9 cellular contexts compared by ENCODE assay signal in the genomic region with DNA sequence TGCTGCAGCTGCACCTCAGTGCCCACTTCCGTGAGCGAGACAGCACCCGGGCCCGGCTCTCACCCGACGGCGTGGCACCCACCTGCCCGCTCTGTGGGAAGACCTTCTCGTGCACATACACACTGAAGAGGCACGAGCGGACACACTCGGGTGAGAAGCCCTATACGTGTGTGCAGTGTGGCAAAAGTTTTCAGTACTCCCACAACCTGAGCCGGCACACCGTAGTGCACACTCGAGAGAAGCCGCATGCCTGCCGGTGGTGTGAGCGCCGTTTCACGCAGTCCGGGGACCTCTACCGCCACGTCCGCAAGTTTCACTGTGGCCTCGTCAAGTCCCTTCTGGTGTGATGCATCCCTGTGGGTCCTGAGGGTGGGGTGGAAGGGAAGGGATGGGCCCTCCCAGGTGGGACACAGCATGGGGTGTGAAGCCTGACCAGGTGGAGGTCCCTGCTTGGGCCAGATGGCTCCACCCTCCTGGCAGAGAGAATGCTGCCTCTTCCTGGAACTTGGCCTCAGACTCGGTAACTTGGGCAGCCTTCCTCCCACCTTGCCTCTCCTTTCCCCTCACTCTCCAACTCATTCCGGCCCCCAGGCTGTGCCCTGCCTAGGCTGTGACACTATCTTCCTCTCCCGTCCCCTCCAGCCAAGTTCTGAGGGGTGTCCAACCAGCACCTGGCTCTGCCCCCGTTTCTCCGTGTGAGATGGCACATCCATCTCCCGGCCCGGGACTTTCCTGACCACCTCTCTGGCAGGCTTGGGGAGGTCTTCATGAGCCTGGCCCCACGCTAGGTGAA. TPM values are rescaled to one million over a fixed set of nuclear protein-coding genes. Genes with fewer than 3 reads are reported as not detected.
A peak's percentile ranks its signal among the peaks of the same experiment; 100 is the strongest.
DNase-seq lines count a peak whose midpoint lies in the region; ATAC-seq and TF ChIP-seq lines count a peak whose summit lies in the region.
"Had no signal": no experiment of that assay in that cellular context is flagged by ENCODE, and none has a peak within 500 bp of the region (broad histone marks: within the 10 kb centered on the region; RNA-seq: fewer than 3 reads in every experiment).

No MANE protein-coding gene starts in this region.

- no peak for DNase-seq in stimulated activated naive CD8-positive, alpha-beta T cell treated with anti-CD3 and anti-CD28 coated beads, Interleukin-15, Interleukin-2, amounts not matched to agents 100 U/mL and 50 U/mL, for 24 hours
- DNase-seq in activated CD4-positive, alpha-beta memory T cell treated with anti-CD3 and anti-CD28 coated beads for 36 hours, result no peak
- no peak for DNase-seq in mesothelial cell of epicardium (ENCODE audit: low spot score in 2 of 2, unreplicated experiment in 2 of 2)
- no peak for DNase-seq in erythroblast (lab: John Stamatoyannopoulos, UW)
- DNase-seq in NCI-H345 (lab: John Stamatoyannopoulos, UW), result no peak
- DNase-seq: activated effector memory CD4-positive, alpha-beta T cell treated with anti-CD3 and anti-CD28 coated beads, Interleukin-2, amount 50 U/mL, for 16 hours had no signal

- peaks cover 12% of the 10 kb centered on the region for H3K27me3 Mint-ChIP-seq in stimulated activated naive CD8-positive, alpha-beta T cell treated with anti-CD3 and anti-CD28 coated beads, Interleukin-15, Interleukin-2, amounts not matched to agents 100 ng/mL and 50 ng/mL, for 24 hours
- no peaks in the 10 kb centered on the region for H3K27me3 Mint-ChIP-seq in activated CD4-positive, alpha-beta memory T cell treated with anti-CD3 and anti-CD28 coated beads for 36 hours
- peaks cover 9% of the 10 kb centered on the region for H3K27me3 Mint-ChIP-seq in mesothelial cell of epicardium (ENCODE audit: low read depth)

- TF ChIP-seq POLR2A in erythroblast (IDR thresholded peaks at IDR 0.05; ENCODE audit: low read length), result no peak

- no peak for TF ChIP-seq CTCF in mesothelial cell of epicardium (IDR thresholded peaks at IDR 0.05; ENCODE audit: unreplicated experiment)

- CTCF ChIA-PET in activated CD4-positive, alpha-beta memory T cell treated with anti-CD3 and anti-CD28 coated beads for 36 hours (lab: Charles Lee), result interaction anchor here (1.3 to 2.4 kb wide), 4 partner anchors 13 to 33 kb away, joined by 3 to 12 read pairs (median 8); no protein-coding TSS in a partner anchor

- no peak for ATAC-seq in stimulated activated naive CD8-positive, alpha-beta T cell treated with anti-CD3 and anti-CD28 coated beads, Interleukin-15, Interleukin-2, amounts not matched to agents 100 U/mL and 50 U/mL, for 24 hours
- no peak for ATAC-seq in GM18861 (IDR thresholded peaks at IDR 0.05; ENCODE audit: unreplicated experiment)
- ATAC-seq in GM19328 (IDR thresholded peaks at IDR 0.05; ENCODE audit: unreplicated experiment), result no peak

- no peaks in the 10 kb centered on the region for H3K36me3 Mint-ChIP-seq in stimulated activated naive CD8-positive, alpha-beta T cell treated with anti-CD3 and anti-CD28 coated beads, Interleukin-15, Interleukin-2, amounts not matched to agents 100 ng/mL and 50 ng/mL, for 24 hours (ENCODE audit: low read depth)
- H3K36me3 Mint-ChIP-seq in activated CD4-positive, alpha-beta memory T cell treated with anti-CD3 and anti-CD28 coated beads for 36 hours, result no peaks in the 10 kb centered on the region
- H3K36me3 Mint-ChIP-seq in mesothelial cell of epicardium, result no peaks in the 10 kb centered on the region

- H3K4me3 Mint-ChIP-seq in stimulated activated naive CD8-positive, alpha-beta T cell treated with anti-CD3 and anti-CD28 coated beads, Interleukin-15, Interleukin-2, amounts not matched to agents 100 ng/mL and 50 ng/mL, for 24 hours, result peak overlapping the region; percentile 10
- peak overlapping the region; percentile 53 for H3K4me3 Mint-ChIP-seq in activated CD4-positive, alpha-beta memory T cell treated with anti-CD3 and anti-CD28 coated beads for 36 hours
- peak overlapping the region; percentile 76 for H3K4me3 Mint-ChIP-seq in mesothelial cell of epicardium

- H3K27ac Mint-ChIP-seq in stimulated activated naive CD8-positive, alpha-beta T cell treated with anti-CD3 and anti-CD28 coated beads, Interleukin-15, Interleukin-2, amounts not matched to agents 100 ng/mL and 50 ng/mL, for 24 hours, result no peak overlapping the region
- H3K27ac Mint-ChIP-seq in activated CD4-positive, alpha-beta memory T cell treated with anti-CD3 and anti-CD28 coated beads for 36 hours, result no peak overlapping the region
- no peak overlapping the region for H3K27ac Mint-ChIP-seq in mesothelial cell of epicardium

- POLR2A ChIA-PET in activated CD4-positive, alpha-beta memory T cell treated with anti-CD3 and anti-CD28 coated beads for 36 hours (lab: Charles Lee), result no interaction called here

- peaks cover 17% of the 10 kb centered on the region for H3K4me1 Mint-ChIP-seq in stimulated activated naive CD8-positive, alpha-beta T cell treated with anti-CD3 and anti-CD28 coated beads, Interleukin-15, Interleukin-2, amounts not matched to agents 100 ng/mL and 50 ng/mL, for 24 hours (ENCODE audit: low read depth)
- H3K4me1 Mint-ChIP-seq in activated CD4-positive, alpha-beta memory T cell treated with anti-CD3 and anti-CD28 coated beads for 36 hours (ENCODE audit: low read depth), result peaks cover 23% of the 10 kb centered on the region
- H3K4me1 Mint-ChIP-seq in mesothelial cell of epicardium, result peaks cover 18% of the 10 kb centered on the region

- intact Hi-C loops in activated CD4-positive, alpha-beta memory T cell treated with anti-CD3 and anti-CD28 coated beads for 36 hours (cut with micrococcal nuclease), result no loop called here

- H3K9me3 Mint-ChIP-seq in stimulated activated naive CD8-positive, alpha-beta T cell treated with anti-CD3 and anti-CD28 coated beads, Interleukin-15, Interleukin-2, amounts not matched to agents 100 ng/mL and 50 ng/mL, for 24 hours, result no peaks in the 10 kb centered on the region
- H3K9me3 Mint-ChIP-seq in activated CD4-positive, alpha-beta memory T cell treated with anti-CD3 and anti-CD28 coated beads for 36 hours, result no peaks in the 10 kb centered on the region
- H3K9me3 Mint-ChIP-seq in mesothelial cell of epicardium, result no peaks in the 10 kb centered on the region

RNA-seq across cellular contexts. Expression of gene ZBTB42, which starts 1.4 kb away (rescaled TPM):
- 1 to 10 TPM; 3.1 to 3.4 TPM for total RNA-seq in activated CD4-positive, alpha-beta memory T cell treated with anti-CD3 and anti-CD28 coated beads for 36 hours
- total RNA-seq in mesothelial cell of epicardium, result 5.8 to 6.7 TPM (median 6.2 TPM) in 3 replicates

RNA-seq across cellular contexts. Expression of gene AKT1, which starts 6.8 kb away (rescaled TPM):
- 100 to 1,000 TPM; 131 to 133 TPM for total RNA-seq in activated CD4-positive, alpha-beta memory T cell treated with anti-CD3 and anti-CD28 coated beads for 36 hours
- 116 to 122 TPM (median 117 TPM) in 3 replicates for total RNA-seq in mesothelial cell of epicardium

RNA-seq across cellular contexts. Expression of gene SIVA1, which starts 49.4 kb away (rescaled TPM):
- total RNA-seq in activated CD4-positive, alpha-beta memory T cell treated with anti-CD3 and anti-CD28 coated beads for 36 hours, result 100 to 1,000 TPM in 1 of 2 experiments, 10 to 100 TPM in 1; 97.6 to 109 TPM
- 68.7 to 70.9 TPM (median 70.9 TPM) in 3 replicates for total RNA-seq in mesothelial cell of epicardium

Comparison
In these comparisons a context has a peak if more than half of its experiments do, and no peak if none do; other contexts are left out.
1. H3K4me3 Mint-ChIP-seq: peak in every context shown above with its lines; median percentile 76 in mesothelial cell of epicardium; 53 in activated CD4-positive, alpha-beta memory T cell treated with anti-CD3 and anti-CD28 coated beads for 36 hours; 10 in stimulated activated naive CD8-positive, alpha-beta T cell treated with anti-CD3 and anti-CD28 coated beads, Interleukin-15, Interleukin-2, amounts not matched to agents 100 ng/mL and 50 ng/mL, for 24 hours.